ENCODE assay signal across 1 cellular context in the genomic region with DNA sequence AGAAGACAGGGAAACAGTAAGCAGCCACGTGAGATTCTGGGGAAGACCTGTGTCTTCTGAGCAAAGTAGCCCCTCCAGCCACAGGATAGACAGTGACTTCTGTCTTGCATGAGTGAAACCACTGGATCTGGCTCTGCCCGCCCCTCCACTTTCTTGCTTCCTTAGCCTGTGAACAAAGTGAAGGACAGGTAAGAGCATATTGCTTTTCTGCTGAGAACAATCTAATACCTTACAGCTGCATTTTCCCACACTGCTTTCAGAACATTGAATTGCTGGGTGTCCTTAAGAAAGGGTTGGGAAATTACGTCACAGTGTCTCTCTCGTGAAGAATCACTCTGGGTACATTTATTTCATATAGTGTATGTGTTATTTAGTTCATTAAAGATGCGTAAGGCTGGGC.
TF ChIP-seq lines count a peak whose summit lies in the region.

No MANE protein-coding gene starts in this region.

TF ChIP-seq in HepG2, 621 proteins besides CTCF, POLR2A, EP300 and RAD21:
- TF ChIP-seq, protein P1, sequence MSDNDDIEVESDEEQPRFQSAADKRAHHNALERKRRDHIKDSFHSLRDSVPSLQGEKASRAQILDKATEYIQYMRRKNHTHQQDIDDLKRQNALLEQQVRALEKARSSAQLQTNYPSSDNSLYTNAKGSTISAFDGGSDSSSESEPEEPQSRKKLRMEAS (IDR thresholded peaks at IDR 0.05), result no peak
- TF ChIP-seq, protein P2, sequence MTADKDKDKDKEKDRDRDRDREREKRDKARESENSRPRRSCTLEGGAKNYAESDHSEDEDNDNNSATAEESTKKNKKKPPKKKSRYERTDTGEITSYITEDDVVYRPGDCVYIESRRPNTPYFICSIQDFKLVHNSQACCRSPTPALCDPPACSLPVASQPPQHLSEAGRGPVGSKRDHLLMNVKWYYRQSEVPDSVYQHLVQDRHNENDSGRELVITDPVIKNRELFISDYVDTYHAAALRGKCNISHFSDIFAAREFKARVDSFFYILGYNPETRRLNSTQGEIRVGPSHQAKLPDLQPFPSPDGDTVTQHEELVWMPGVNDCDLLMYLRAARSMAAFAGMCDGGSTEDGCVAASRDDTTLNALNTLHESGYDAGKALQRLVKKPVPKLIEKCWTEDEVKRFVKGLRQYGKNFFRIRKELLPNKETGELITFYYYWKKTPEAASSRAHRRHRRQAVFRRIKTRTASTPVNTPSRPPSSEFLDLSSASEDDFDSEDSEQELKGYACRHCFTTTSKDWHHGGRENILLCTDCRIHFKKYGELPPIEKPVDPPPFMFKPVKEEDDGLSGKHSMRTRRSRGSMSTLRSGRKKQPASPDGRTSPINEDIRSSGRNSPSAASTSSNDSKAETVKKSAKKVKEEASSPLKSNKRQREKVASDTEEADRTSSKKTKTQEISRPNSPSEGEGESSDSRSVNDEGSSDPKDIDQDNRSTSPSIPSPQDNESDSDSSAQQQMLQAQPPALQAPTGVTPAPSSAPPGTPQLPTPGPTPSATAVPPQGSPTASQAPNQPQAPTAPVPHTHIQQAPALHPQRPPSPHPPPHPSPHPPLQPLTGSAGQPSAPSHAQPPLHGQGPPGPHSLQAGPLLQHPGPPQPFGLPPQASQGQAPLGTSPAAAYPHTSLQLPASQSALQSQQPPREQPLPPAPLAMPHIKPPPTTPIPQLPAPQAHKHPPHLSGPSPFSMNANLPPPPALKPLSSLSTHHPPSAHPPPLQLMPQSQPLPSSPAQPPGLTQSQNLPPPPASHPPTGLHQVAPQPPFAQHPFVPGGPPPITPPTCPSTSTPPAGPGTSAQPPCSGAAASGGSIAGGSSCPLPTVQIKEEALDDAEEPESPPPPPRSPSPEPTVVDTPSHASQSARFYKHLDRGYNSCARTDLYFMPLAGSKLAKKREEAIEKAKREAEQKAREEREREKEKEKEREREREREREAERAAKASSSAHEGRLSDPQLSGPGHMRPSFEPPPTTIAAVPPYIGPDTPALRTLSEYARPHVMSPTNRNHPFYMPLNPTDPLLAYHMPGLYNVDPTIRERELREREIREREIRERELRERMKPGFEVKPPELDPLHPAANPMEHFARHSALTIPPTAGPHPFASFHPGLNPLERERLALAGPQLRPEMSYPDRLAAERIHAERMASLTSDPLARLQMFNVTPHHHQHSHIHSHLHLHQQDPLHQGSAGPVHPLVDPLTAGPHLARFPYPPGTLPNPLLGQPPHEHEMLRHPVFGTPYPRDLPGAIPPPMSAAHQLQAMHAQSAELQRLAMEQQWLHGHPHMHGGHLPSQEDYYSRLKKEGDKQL (CRISPR knock-in tag; IDR thresholded peaks at IDR 0.05; ENCODE audit: low read depth), result no peak
- TF ChIP-seq, protein P3, sequence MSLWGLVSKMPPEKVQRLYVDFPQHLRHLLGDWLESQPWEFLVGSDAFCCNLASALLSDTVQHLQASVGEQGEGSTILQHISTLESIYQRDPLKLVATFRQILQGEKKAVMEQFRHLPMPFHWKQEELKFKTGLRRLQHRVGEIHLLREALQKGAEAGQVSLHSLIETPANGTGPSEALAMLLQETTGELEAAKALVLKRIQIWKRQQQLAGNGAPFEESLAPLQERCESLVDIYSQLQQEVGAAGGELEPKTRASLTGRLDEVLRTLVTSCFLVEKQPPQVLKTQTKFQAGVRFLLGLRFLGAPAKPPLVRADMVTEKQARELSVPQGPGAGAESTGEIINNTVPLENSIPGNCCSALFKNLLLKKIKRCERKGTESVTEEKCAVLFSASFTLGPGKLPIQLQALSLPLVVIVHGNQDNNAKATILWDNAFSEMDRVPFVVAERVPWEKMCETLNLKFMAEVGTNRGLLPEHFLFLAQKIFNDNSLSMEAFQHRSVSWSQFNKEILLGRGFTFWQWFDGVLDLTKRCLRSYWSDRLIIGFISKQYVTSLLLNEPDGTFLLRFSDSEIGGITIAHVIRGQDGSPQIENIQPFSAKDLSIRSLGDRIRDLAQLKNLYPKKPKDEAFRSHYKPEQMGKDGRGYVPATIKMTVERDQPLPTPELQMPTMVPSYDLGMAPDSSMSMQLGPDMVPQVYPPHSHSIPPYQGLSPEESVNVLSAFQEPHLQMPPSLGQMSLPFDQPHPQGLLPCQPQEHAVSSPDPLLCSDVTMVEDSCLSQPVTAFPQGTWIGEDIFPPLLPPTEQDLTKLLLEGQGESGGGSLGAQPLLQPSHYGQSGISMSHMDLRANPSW (CRISPR knock-in tag; IDR thresholded peaks at IDR 0.05; ENCODE audit: borderline replicate concordance), result no peak
- TF ChIP-seq MEIS1 (CRISPR knock-in tag; IDR thresholded peaks at IDR 0.05; ENCODE audit: borderline replicate concordance) (no peak), ZNF549 (CRISPR knock-in tag; IDR thresholded peaks at IDR 0.05) (no peak)
- TF ChIP-seq, protein P4, sequence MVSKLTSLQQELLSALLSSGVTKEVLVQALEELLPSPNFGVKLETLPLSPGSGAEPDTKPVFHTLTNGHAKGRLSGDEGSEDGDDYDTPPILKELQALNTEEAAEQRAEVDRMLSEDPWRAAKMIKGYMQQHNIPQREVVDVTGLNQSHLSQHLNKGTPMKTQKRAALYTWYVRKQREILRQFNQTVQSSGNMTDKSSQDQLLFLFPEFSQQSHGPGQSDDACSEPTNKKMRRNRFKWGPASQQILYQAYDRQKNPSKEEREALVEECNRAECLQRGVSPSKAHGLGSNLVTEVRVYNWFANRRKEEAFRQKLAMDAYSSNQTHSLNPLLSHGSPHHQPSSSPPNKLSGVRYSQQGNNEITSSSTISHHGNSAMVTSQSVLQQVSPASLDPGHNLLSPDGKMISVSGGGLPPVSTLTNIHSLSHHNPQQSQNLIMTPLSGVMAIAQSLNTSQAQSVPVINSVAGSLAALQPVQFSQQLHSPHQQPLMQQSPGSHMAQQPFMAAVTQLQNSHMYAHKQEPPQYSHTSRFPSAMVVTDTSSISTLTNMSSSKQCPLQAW (CRISPR knock-in tag; IDR thresholded peaks at IDR 0.05), result no peak
